Comparison of ENCODE assay signal across 1 cellular context in genomic region chr19:9140159-9140874, GRCh38.
TF ChIP-seq lines count a peak whose summit lies in the region.

Gene ZNF317 (plus strand): TSS chr19:9140397. CDS start chr19:9156017, 15,620 bp downstream.

TF ChIP-seq in GM23338, 12 proteins besides CTCF, POLR2A, EP300 and RAD21 (continued from another document):
- TF ChIP-seq, protein P1, sequence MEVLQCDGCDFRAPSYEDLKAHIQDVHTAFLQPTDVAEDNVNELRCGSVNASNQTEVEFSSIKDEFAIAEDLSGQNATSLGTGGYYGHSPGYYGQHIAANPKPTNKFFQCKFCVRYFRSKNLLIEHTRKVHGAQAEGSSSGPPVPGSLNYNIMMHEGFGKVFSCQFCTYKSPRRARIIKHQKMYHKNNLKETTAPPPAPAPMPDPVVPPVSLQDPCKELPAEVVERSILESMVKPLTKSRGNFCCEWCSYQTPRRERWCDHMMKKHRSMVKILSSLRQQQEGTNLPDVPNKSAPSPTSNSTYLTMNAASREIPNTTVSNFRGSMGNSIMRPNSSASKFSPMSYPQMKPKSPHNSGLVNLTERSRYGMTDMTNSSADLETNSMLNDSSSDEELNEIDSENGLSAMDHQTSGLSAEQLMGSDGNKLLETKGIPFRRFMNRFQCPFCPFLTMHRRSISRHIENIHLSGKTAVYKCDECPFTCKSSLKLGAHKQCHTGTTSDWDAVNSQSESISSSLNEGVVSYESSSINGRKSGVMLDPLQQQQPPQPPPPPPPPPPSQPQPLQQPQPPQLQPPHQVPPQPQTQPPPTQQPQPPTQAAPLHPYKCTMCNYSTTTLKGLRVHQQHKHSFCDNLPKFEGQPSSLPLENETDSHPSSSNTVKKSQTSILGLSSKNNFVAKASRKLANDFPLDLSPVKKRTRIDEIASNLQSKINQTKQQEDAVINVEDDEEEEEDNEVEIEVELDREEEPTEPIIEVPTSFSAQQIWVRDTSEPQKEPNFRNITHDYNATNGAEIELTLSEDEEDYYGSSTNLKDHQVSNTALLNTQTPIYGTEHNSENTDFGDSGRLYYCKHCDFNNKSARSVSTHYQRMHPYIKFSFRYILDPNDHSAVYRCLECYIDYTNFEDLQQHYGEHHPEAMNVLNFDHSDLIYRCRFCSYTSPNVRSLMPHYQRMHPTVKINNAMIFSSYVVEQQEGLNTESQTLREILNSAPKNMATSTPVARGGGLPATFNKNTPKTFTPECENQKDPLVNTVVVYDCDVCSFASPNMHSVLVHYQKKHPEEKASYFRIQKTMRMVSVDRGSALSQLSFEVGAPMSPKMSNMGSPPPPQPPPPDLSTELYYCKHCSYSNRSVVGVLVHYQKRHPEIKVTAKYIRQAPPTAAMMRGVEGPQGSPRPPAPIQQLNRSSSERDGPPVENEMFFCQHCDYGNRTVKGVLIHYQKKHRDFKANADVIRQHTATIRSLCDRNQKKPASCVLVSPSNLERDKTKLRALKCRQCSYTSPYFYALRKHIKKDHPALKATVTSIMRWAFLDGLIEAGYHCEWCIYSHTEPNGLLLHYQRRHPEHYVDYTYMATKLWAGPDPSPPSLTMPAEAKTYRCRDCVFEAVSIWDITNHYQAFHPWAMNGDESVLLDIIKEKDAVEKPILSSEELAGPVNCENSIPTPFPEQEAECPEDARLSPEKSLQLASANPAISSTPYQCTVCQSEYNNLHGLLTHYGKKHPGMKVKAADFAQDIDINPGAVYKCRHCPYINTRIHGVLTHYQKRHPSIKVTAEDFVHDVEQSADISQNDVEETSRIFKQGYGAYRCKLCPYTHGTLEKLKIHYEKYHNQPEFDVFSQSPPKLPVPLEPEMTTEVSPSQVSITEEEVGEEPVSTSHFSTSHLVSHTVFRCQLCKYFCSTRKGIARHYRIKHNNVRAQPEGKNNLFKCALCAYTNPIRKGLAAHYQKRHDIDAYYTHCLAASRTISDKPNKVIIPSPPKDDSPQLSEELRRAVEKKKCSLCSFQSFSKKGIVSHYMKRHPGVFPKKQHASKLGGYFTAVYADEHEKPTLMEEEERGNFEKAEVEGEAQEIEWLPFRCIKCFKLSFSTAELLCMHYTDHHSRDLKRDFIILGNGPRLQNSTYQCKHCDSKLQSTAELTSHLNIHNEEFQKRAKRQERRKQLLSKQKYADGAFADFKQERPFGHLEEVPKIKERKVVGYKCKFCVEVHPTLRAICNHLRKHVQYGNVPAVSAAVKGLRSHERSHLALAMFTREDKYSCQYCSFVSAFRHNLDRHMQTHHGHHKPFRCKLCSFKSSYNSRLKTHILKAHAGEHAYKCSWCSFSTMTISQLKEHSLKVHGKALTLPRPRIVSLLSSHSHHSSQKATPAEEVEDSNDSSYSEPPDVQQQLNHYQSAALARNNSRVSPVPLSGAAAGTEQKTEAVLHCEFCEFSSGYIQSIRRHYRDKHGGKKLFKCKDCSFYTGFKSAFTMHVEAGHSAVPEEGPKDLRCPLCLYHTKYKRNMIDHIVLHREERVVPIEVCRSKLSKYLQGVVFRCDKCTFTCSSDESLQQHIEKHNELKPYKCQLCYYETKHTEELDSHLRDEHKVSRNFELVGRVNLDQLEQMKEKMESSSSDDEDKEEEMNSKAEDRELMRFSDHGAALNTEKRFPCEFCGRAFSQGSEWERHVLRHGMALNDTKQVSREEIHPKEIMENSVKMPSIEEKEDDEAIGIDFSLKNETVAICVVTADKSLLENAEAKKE (CRISPR knock-in tag; IDR thresholded peaks at IDR 0.05) = no peak
- TF ChIP-seq POLR2AphosphoS5 (IDR thresholded peaks at IDR 0.05; ENCODE audit: low read depth) = peak; percentile 87
- TF ChIP-seq CREB1 (CRISPR knock-in tag; IDR thresholded peaks at IDR 0.05; ENCODE audit: low read depth) = peak; percentile 69; the same call in 1 of the 2 replicates
- TF ChIP-seq REST (IDR thresholded peaks at IDR 0.05; ENCODE audit: unreplicated experiment) = no peak
- no peak for TF ChIP-seq NANOG (IDR thresholded peaks at IDR 0.05; ENCODE audit: borderline replicate concordance)
- TF ChIP-seq JUNB (IDR thresholded peaks at IDR 0.05; ENCODE audit: unreplicated experiment) = no peak
- TF ChIP-seq EZH2phosphoT487 (IDR thresholded peaks at IDR 0.05; ENCODE audit: unreplicated experiment) = no peak
- peak; percentile 91 for TF ChIP-seq ETS1 (IDR thresholded peaks at IDR 0.05)
- no peak for TF ChIP-seq ZNF331 (CRISPR knock-in tag; IDR thresholded peaks at IDR 0.05; ENCODE audit: low read depth)
- TF ChIP-seq EZH2 (IDR thresholded peaks at IDR 0.05; ENCODE audit: low read depth, unreplicated experiment) = no peak
- no peak for TF ChIP-seq ZNF114 (CRISPR knock-in tag; IDR thresholded peaks at IDR 0.05)
